In the genomic region with DNA sequence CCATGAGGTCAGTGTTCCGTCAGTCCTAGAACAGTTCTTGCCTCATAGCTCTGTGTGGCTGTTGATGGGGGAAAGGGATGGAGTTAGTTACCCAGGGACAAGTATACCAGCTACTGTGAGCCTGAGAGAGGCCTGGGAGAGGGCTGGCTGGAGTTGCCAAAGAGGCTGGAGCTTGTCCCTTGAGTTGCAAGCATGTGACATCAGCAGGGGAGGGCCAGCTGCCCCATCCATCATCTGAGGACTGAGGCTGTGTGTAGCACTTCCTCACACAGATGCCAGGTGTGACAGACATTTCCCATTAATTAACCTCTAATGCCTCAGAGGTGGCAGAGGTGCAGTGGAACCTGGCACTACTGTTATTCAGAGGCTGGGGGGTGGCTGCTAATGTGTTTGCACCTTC, we compare ENCODE assay signal across 1 cellular context.
TF ChIP-seq lines count a peak whose summit lies in the region.

No MANE protein-coding gene starts in this region.

TF ChIP-seq in WTC11, 78 proteins besides CTCF, POLR2A, EP300 and RAD21 (continued from another document):
- TF ChIP-seq, protein P1, sequence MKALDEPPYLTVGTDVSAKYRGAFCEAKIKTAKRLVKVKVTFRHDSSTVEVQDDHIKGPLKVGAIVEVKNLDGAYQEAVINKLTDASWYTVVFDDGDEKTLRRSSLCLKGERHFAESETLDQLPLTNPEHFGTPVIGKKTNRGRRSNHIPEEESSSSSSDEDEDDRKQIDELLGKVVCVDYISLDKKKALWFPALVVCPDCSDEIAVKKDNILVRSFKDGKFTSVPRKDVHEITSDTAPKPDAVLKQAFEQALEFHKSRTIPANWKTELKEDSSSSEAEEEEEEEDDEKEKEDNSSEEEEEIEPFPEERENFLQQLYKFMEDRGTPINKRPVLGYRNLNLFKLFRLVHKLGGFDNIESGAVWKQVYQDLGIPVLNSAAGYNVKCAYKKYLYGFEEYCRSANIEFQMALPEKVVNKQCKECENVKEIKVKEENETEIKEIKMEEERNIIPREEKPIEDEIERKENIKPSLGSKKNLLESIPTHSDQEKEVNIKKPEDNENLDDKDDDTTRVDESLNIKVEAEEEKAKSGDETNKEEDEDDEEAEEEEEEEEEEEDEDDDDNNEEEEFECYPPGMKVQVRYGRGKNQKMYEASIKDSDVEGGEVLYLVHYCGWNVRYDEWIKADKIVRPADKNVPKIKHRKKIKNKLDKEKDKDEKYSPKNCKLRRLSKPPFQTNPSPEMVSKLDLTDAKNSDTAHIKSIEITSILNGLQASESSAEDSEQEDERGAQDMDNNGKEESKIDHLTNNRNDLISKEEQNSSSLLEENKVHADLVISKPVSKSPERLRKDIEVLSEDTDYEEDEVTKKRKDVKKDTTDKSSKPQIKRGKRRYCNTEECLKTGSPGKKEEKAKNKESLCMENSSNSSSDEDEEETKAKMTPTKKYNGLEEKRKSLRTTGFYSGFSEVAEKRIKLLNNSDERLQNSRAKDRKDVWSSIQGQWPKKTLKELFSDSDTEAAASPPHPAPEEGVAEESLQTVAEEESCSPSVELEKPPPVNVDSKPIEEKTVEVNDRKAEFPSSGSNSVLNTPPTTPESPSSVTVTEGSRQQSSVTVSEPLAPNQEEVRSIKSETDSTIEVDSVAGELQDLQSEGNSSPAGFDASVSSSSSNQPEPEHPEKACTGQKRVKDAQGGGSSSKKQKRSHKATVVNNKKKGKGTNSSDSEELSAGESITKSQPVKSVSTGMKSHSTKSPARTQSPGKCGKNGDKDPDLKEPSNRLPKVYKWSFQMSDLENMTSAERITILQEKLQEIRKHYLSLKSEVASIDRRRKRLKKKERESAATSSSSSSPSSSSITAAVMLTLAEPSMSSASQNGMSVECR (CRISPR knock-in tag; IDR thresholded peaks at IDR 0.05; ENCODE audit: borderline replicate concordance), result no peak
- TF ChIP-seq ZNF423 (CRISPR knock-in tag; IDR thresholded peaks at IDR 0.05) (no peak), CREM (CRISPR knock-in tag; IDR thresholded peaks at IDR 0.05) (no peak), ZNF416 (CRISPR knock-in tag; IDR thresholded peaks at IDR 0.05) (no peak), ZNF263 (CRISPR knock-in tag; IDR thresholded peaks at IDR 0.05; ENCODE audit: low read depth) (no peak), ATF1 (CRISPR knock-in tag; IDR thresholded peaks at IDR 0.05) (no peak), MYBL2 (CRISPR knock-in tag; IDR thresholded peaks at IDR 0.05) (no peak), IRF2 (CRISPR knock-in tag; IDR thresholded peaks at IDR 0.05; ENCODE audit: borderline replicate concordance, low read depth) (no peak)
- TF ChIP-seq, protein P2, sequence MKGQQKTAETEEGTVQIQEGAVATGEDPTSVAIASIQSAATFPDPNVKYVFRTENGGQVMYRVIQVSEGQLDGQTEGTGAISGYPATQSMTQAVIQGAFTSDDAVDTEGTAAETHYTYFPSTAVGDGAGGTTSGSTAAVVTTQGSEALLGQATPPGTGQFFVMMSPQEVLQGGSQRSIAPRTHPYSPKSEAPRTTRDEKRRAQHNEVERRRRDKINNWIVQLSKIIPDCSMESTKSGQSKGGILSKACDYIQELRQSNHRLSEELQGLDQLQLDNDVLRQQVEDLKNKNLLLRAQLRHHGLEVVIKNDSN (CRISPR knock-in tag; IDR thresholded peaks at IDR 0.05), result no peak
- TF ChIP-seq, protein P3, sequence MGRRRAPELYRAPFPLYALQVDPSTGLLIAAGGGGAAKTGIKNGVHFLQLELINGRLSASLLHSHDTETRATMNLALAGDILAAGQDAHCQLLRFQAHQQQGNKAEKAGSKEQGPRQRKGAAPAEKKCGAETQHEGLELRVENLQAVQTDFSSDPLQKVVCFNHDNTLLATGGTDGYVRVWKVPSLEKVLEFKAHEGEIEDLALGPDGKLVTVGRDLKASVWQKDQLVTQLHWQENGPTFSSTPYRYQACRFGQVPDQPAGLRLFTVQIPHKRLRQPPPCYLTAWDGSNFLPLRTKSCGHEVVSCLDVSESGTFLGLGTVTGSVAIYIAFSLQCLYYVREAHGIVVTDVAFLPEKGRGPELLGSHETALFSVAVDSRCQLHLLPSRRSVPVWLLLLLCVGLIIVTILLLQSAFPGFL (CRISPR knock-in tag; IDR thresholded peaks at IDR 0.05; ENCODE audit: borderline replicate concordance), result no peak
- TF ChIP-seq, protein P4, sequence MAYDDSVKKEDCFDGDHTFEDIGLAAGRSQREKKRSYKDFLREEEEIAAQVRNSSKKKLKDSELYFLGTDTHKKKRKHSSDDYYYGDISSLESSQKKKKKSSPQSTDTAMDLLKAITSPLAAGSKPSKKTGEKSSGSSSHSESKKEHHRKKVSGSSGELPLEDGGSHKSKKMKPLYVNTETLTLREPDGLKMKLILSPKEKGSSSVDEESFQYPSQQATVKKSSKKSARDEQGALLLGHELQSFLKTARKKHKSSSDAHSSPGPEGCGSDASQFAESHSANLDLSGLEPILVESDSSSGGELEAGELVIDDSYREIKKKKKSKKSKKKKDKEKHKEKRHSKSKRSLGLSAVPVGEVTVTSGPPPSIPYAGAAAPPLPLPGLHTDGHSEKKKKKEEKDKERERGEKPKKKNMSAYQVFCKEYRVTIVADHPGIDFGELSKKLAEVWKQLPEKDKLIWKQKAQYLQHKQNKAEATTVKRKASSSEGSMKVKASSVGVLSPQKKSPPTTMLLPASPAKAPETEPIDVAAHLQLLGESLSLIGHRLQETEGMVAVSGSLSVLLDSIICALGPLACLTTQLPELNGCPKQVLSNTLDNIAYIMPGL (CRISPR knock-in tag; IDR thresholded peaks at IDR 0.05), result no peak
- TF ChIP-seq, protein P5, sequence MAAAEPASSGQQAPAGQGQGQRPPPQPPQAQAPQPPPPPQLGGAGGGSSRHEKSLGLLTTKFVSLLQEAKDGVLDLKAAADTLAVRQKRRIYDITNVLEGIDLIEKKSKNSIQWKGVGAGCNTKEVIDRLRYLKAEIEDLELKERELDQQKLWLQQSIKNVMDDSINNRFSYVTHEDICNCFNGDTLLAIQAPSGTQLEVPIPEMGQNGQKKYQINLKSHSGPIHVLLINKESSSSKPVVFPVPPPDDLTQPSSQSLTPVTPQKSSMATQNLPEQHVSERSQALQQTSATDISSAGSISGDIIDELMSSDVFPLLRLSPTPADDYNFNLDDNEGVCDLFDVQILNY (CRISPR knock-in tag; IDR thresholded peaks at IDR 0.05), result no peak
- TF ChIP-seq, protein P6, sequence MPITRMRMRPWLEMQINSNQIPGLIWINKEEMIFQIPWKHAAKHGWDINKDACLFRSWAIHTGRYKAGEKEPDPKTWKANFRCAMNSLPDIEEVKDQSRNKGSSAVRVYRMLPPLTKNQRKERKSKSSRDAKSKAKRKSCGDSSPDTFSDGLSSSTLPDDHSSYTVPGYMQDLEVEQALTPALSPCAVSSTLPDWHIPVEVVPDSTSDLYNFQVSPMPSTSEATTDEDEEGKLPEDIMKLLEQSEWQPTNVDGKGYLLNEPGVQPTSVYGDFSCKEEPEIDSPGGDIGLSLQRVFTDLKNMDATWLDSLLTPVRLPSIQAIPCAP (CRISPR knock-in tag; IDR thresholded peaks at IDR 0.05), result no peak
- TF ChIP-seq, protein P7, sequence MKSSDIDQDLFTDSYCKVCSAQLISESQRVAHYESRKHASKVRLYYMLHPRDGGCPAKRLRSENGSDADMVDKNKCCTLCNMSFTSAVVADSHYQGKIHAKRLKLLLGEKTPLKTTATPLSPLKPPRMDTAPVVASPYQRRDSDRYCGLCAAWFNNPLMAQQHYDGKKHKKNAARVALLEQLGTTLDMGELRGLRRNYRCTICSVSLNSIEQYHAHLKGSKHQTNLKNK (CRISPR knock-in tag; IDR thresholded peaks at IDR 0.05), result no peak
